Comparison of ENCODE assay signal across 18 cellular contexts in genomic region chr9:126664893-126665695, GRCh38. TPM values are rescaled to one million over a fixed set of nuclear protein-coding genes. Genes with fewer than 3 reads are reported as not detected.
DNase-seq lines count a peak whose midpoint lies in the region; ATAC-seq and TF ChIP-seq lines count a peak whose summit lies in the region.
"Had no signal": no experiment of that assay in that cellular context is flagged by ENCODE, and none has a peak within 500 bp of the region (broad histone marks: within the 10 kb centered on the region; RNA-seq: fewer than 3 reads in every experiment).

No MANE protein-coding gene starts in this region.

- H3K36me3 ChIP-seq in hepatocyte (replicated peaks; ENCODE audit: insufficient read depth, low read depth) (no peaks in the 10 kb centered on the region), neural progenitor cell (no peaks in the 10 kb centered on the region), upper lobe of left lung (no peaks in the 10 kb centered on the region)

- peak overlapping the region; percentile 90 for H3K27ac Mint-ChIP-seq in neural progenitor cell
- H3K27ac Mint-ChIP-seq: activated T-helper 2 cell treated with anti-CD3 and anti-CD28 coated beads, Interferon-gamma antibody, Interleukin-2, Interleukin-4, amounts not matched to agents 10 μg/mL and 5 μg/mL and 100 μg/mL, durations not matched to agents 14 hours and 24 hours and 36 hours; IgD-negative memory B cell; naive thymus-derived CD4-positive, alpha-beta T cell had no signal

- no peak overlapping the region for H2AFZ ChIP-seq in hepatocyte
- H2AFZ ChIP-seq in neural progenitor cell (replicated peaks), result no peak overlapping the region

- H3K27me3 Mint-ChIP-seq in neural progenitor cell (ENCODE audit: insufficient read depth, low read depth), result peaks cover 19% of the 10 kb centered on the region

- DNase-seq in ELF-1 (ENCODE audit: low read depth, low spot score) (peak; percentile 87), NCI-H2227 treated with DMSO at 0.1 percent for 48 hours (lab: John Stamatoyannopoulos, UW) (peak; percentile 22), hepatocyte (ENCODE audit: low spot score) (peak; percentile 55), neural progenitor cell (ENCODE audit: low spot score) (peak; percentile 87), T-helper 1 cell (no peak), inferior parietal cortex (ENCODE audit: extremely low spot score) (no peak), activated gamma-delta T cell treated with Interleukin-2 at 50 U/mL for 16 hours (no peak), upper lobe of left lung (no peak)
- DNase-seq: amygdala; left ventricle myocardium superior; naive thymus-derived CD4-positive, alpha-beta T cell; NCI-H345 had no signal

- H3K9ac ChIP-seq in neural progenitor cell, result no peak overlapping the region

- peaks cover 26% of the 10 kb centered on the region for H3K27me3 ChIP-seq in hepatocyte
- H3K27me3 ChIP-seq in neural progenitor cell, result peaks cover 65% of the 10 kb centered on the region
- H3K27me3 ChIP-seq in upper lobe of left lung, result peaks cover 0 to 18% (median 2%) of the 10 kb centered on the region in 4 donors

- H4K20me1 ChIP-seq in hepatocyte (ENCODE audit: insufficient read depth, poor library complexity, severe bottlenecking) (no peaks in the 10 kb centered on the region), neural progenitor cell (ENCODE audit: low read depth) (peaks cover 26% of the 10 kb centered on the region)

- TF ChIP-seq POLR2A in upper lobe of left lung (IDR thresholded peaks at IDR 0.05), result no peak

- TF ChIP-seq CTCF in hepatocyte (IDR thresholded peaks at IDR 0.05; ENCODE audit: poor library complexity) (no peak), neural progenitor cell (IDR thresholded peaks at IDR 0.05) (no peak), upper lobe of left lung (IDR thresholded peaks at IDR 0.05) (no peak)

- WGBS in hepatocyte (ENCODE audit: low lambda C conversion rate, missing lambda C conversion rate), result 12% methylated on average over 24 of the region's 27 CpGs
- 12 to 15% methylated on average over 16 to 26 of the region's 27 CpGs for WGBS in upper lobe of left lung, 2 donors

- TF ChIP-seq EP300 in upper lobe of left lung (IDR thresholded peaks at IDR 0.05), result no peak

- H3K27ac ChIP-seq in hepatocyte (no peak overlapping the region), neural progenitor cell (no peak overlapping the region), upper lobe of left lung (no peak overlapping the region)

- peak overlapping the region; percentile 67 for H3K4me2 ChIP-seq in hepatocyte
- peak overlapping the region; percentile 92 for H3K4me2 ChIP-seq in neural progenitor cell

- H3K4me1 ChIP-seq in hepatocyte (ENCODE audit: insufficient read depth), result peaks cover 26% of the 10 kb centered on the region
- H3K4me1 ChIP-seq in neural progenitor cell, result peaks cover 41% of the 10 kb centered on the region
- peaks cover 0 to 19% (median 10%) of the 10 kb centered on the region in 4 donors for H3K4me1 ChIP-seq in upper lobe of left lung

- peak overlapping the region; percentile 81 for H3K4me3 Mint-ChIP-seq in neural progenitor cell

- peaks cover 42% of the 10 kb centered on the region for H3K4me1 Mint-ChIP-seq in neural progenitor cell

- H3K4me3 ChIP-seq in hepatocyte (no peak overlapping the region), neural progenitor cell (peak overlapping the region; percentile 48), upper lobe of left lung (no peak overlapping the region)

- H3F3A ChIP-seq in neural progenitor cell (ENCODE audit: low read depth), result peaks cover 49% of the 10 kb centered on the region

- H3K9me3 Mint-ChIP-seq in neural progenitor cell, result no peaks in the 10 kb centered on the region
- H3K9me3 Mint-ChIP-seq: activated T-helper 2 cell treated with anti-CD3 and anti-CD28 coated beads, Interferon-gamma antibody, Interleukin-2, Interleukin-4, amounts not matched to agents 10 μg/mL and 5 μg/mL and 100 μg/mL, durations not matched to agents 14 hours and 24 hours and 36 hours; IgD-negative memory B cell; naive thymus-derived CD4-positive, alpha-beta T cell had no signal

- ATAC-seq in upper lobe of left lung (ENCODE audit: low FRiP score in 2 of 2), result no peak
- ATAC-seq: esophagus mucosa; left ventricle myocardium superior; naive thymus-derived CD4-positive, alpha-beta T cell; sciatic nerve had no signal

- H3K9me3 ChIP-seq in hepatocyte (ENCODE audit: low read depth) (no peaks in the 10 kb centered on the region), neural progenitor cell (ENCODE audit: low read depth) (no peaks in the 10 kb centered on the region), upper lobe of left lung (no peaks in the 10 kb centered on the region)

- H3K79me2 ChIP-seq in hepatocyte (no peaks in the 10 kb centered on the region), neural progenitor cell (ENCODE audit: low read depth) (no peaks in the 10 kb centered on the region)

- H3K9me2 ChIP-seq in hepatocyte (replicated peaks; ENCODE audit: insufficient read depth), result no peaks in the 10 kb centered on the region

- no peaks in the 10 kb centered on the region for H3K36me3 Mint-ChIP-seq in neural progenitor cell
- H3K36me3 Mint-ChIP-seq: IgD-negative memory B cell; naive thymus-derived CD4-positive, alpha-beta T cell had no signal

RNA-seq across cellular contexts. Expression of gene LMX1B, which starts 51.4 kb away (rescaled TPM):
- total RNA-seq in hepatocyte (0.24 TPM in 1 of 2 replicates, not detected in the other), neural progenitor cell (ENCODE audit: low replicate concordance) (0.19 and 0.50 TPM in 2 replicates), upper lobe of left lung (under 1 TPM in 2 of 6 donors, not detected in 4; 0.14 to 0.40 TPM)
- polyA plus RNA-seq in hepatocyte, result 0.13 and 0.16 TPM in 2 replicates
- total RNA-seq: activated T-helper 2 cell treated with anti-CD3 and anti-CD28 coated beads, Interferon-gamma antibody, Interleukin-2, Interleukin-4, amounts not matched to agents 10 μg/mL and 5 μg/mL and 100 μg/mL, durations not matched to agents 14 hours and 24 hours and 36 hours; esophagus mucosa; naive thymus-derived CD4-positive, alpha-beta T cell; OCI-LY7; ureter had no signal
- polyA plus RNA-seq: IgD-negative memory B cell; naive thymus-derived CD4-positive, alpha-beta T cell had no signal

Comparison
In these comparisons a context has a peak if more than half of its experiments do, and no peak if none do; other contexts are left out.
1. DNase-seq: peak in ELF-1 (single experiment), NCI-H2227 treated with DMSO at 0.1 percent for 48 hours (single experiment), hepatocyte (single experiment) and neural progenitor cell (single experiment); none in T-helper 1 cell (0 of 5), inferior parietal cortex (single experiment), activated gamma-delta T cell treated with Interleukin-2 at 50 U/mL for 16 hours (single experiment) and upper lobe of left lung (0 of 2).